ENCODE assay signal across 29 cellular contexts in the genomic region with DNA sequence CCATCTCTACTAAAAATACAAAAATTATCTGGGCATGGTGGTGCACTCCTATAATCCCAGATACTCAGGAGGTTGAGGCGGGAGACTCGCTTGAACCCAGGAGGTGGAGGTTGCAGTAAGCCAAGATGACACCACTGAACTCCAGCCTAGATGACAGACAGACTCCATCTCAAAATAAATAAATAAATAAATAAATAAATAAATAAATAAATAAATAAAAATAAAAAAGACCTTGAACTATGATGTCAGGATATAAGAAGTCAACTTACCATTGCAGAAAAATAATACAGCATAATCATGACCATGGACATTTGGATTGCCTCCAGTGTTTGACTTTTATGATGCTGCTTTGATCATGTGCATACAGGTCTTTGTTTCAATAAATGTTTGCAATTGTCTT.
"Had no signal": no experiment of that assay in that cellular context is flagged by ENCODE, and none has a peak within 500 bp of the region (broad histone marks: within the 10 kb centered on the region; RNA-seq: fewer than 3 reads in every experiment).

No MANE protein-coding gene starts in this region.

- DNase-seq: stimulated activated CD4-positive, alpha-beta T cell treated with anti-CD3 and anti-CD28 coated beads, Interleukin-2, amount 100 ng/mL, for 48 hours; stimulated activated CD4-positive, alpha-beta T cell treated with anti-CD3 and anti-CD28 coated beads, Interleukin-4, amount 100 ng/mL, for 1 hour; stimulated activated CD4-positive, alpha-beta T cell treated with anti-CD3 and anti-CD28 coated beads, Interleukin-4, amount 100 ng/mL, for 24 hours; stimulated activated CD4-positive, alpha-beta T cell treated with anti-CD3 and anti-CD28 coated beads, Interleukin-4, amount 100 ng/mL, for 4 hours; stimulated activated CD8-positive, alpha-beta memory T cell treated with anti-CD3 and anti-CD28 coated beads, Interleukin-4, amount 100 ng/mL, for 48 hours; stimulated activated naive B cell treated with anti-CD40 and anti-IgM and Interleukin-4, amounts not matched to agents 10 μg/mL and 1 μg/mL and 100 μg/mL, for 72 hours; stimulated activated naive CD4-positive, alpha-beta T cell; stimulated activated naive CD4-positive, alpha-beta T cell treated with Interleukin-2 at 50 U/mL for 16 hours; stimulated activated naive CD8-positive, alpha-beta T cell treated with anti-CD3 and anti-CD28 coated beads, Interleukin-15, amount 100 ng/mL, for 72 hours; stimulated activated naive CD8-positive, alpha-beta T cell treated with anti-CD3 and anti-CD28 coated beads, Interleukin-15, Interleukin-2, amounts not matched to agents 100 U/mL and 50 U/mL, for 24 hours; stomach; substantia nigra; testis; thyroid gland; tibial artery; transverse colon; trophoblast cell; upper lobe of left lung; upper lobe of right lung; uterus had no signal

- FAIRE-seq: urothelium cell line had no signal

- H3K4me1 ChIP-seq: stomach, suprapubic skin, testis, thyroid gland, tibial artery, tibial nerve, transverse colon, upper lobe of left lung, upper lobe of right lung, uterus, vagina had no signal

- H3K9me3 ChIP-seq: suprapubic skin, testis, thoracic aorta, thyroid gland, transverse colon, upper lobe of right lung, uterus, vagina had no signal

- H3K4me3 ChIP-seq: stomach, suprapubic skin, testis, thoracic aorta, thyroid gland, tibial artery, tibial nerve, transverse colon, upper lobe of left lung, upper lobe of right lung, uterus, vagina had no signal

- H3K4me1 Mint-ChIP-seq: stimulated activated effector memory CD8-positive, alpha-beta T cell treated with anti-CD3 and anti-CD28 coated beads, Interleukin-12 subunit alpha, Interleukin-12 subunit beta, amount 100 ng/mL, for 72 hours; stimulated activated memory B cell treated with anti-CD40 and anti-IgM and Interleukin-4, amounts not matched to agents 10 μg/mL and 1 μg/mL and 100 μg/mL, for 72 hours; stimulated activated naive B cell treated with anti-CD40 and anti-IgM and Interleukin-4, amounts not matched to agents 10 μg/mL and 1 μg/mL and 100 μg/mL, for 72 hours; stimulated activated naive CD8-positive, alpha-beta T cell treated with anti-CD3 and anti-CD28 coated beads, Interleukin-15, amount 100 ng/mL, for 72 hours had no signal

- H3K36me3 ChIP-seq: stomach, suprapubic skin, thoracic aorta, thyroid gland, tibial artery, tibial nerve, transverse colon, upper lobe of left lung, upper lobe of right lung, uterus, vagina had no signal

- H3K27ac ChIP-seq: stomach, suprapubic skin, testis, thoracic aorta, thyroid gland, tibial artery, tibial nerve, transverse colon, upper lobe of left lung, upper lobe of right lung, uterus, vagina had no signal

- H3K27ac Mint-ChIP-seq: stimulated activated effector memory CD8-positive, alpha-beta T cell treated with anti-CD3 and anti-CD28 coated beads, Interleukin-12 subunit alpha, Interleukin-12 subunit beta, amount 100 ng/mL, for 72 hours; stimulated activated memory B cell treated with anti-CD40 and anti-IgM and Interleukin-4, amounts not matched to agents 10 μg/mL and 1 μg/mL and 100 μg/mL, for 72 hours; stimulated activated naive B cell treated with anti-CD40 and anti-IgM and Interleukin-4, amounts not matched to agents 10 μg/mL and 1 μg/mL and 100 μg/mL, for 72 hours; stimulated activated naive CD8-positive, alpha-beta T cell treated with anti-CD3 and anti-CD28 coated beads, Interleukin-15, amount 100 ng/mL, for 72 hours; stimulated activated naive CD8-positive, alpha-beta T cell treated with anti-CD3 and anti-CD28 coated beads, Interleukin-15, Interleukin-2, amounts not matched to agents 100 ng/mL and 50 ng/mL, for 24 hours; type B pancreatic cell had no signal

- H3K36me3 Mint-ChIP-seq: stimulated activated effector memory CD8-positive, alpha-beta T cell treated with anti-CD3 and anti-CD28 coated beads, Interleukin-12 subunit alpha, Interleukin-12 subunit beta, amount 100 ng/mL, for 72 hours; stimulated activated memory B cell treated with anti-CD40 and anti-IgM and Interleukin-4, amounts not matched to agents 10 μg/mL and 1 μg/mL and 100 μg/mL, for 72 hours; stimulated activated naive B cell treated with anti-CD40 and anti-IgM and Interleukin-4, amounts not matched to agents 10 μg/mL and 1 μg/mL and 100 μg/mL, for 72 hours; type B pancreatic cell had no signal

- ATAC-seq: stimulated activated effector memory CD8-positive, alpha-beta T cell treated with anti-CD3 and anti-CD28 coated beads, Interleukin-12 subunit alpha, Interleukin-12 subunit beta, amount 100 ng/mL, for 72 hours; stimulated activated memory B cell treated with anti-CD40 and anti-IgM and Interleukin-4, amounts not matched to agents 10 μg/mL and 1 μg/mL and 100 μg/mL, for 72 hours; stimulated activated naive B cell treated with anti-CD40 and anti-IgM and Interleukin-4, amounts not matched to agents 10 μg/mL and 1 μg/mL and 100 μg/mL, for 72 hours; stimulated activated naive CD8-positive, alpha-beta T cell treated with anti-CD3 and anti-CD28 coated beads, Interleukin-15, amount 100 ng/mL, for 72 hours; stimulated activated naive CD8-positive, alpha-beta T cell treated with anti-CD3 and anti-CD28 coated beads, Interleukin-15, Interleukin-2, amounts not matched to agents 100 U/mL and 50 U/mL, for 24 hours; upper lobe of right lung had no signal

- H3K4me3 Mint-ChIP-seq: stimulated activated effector memory CD8-positive, alpha-beta T cell treated with anti-CD3 and anti-CD28 coated beads, Interleukin-12 subunit alpha, Interleukin-12 subunit beta, amount 100 ng/mL, for 72 hours; stimulated activated memory B cell treated with anti-CD40 and anti-IgM and Interleukin-4, amounts not matched to agents 10 μg/mL and 1 μg/mL and 100 μg/mL, for 72 hours; stimulated activated naive B cell treated with anti-CD40 and anti-IgM and Interleukin-4, amounts not matched to agents 10 μg/mL and 1 μg/mL and 100 μg/mL, for 72 hours; stimulated activated naive CD8-positive, alpha-beta T cell treated with anti-CD3 and anti-CD28 coated beads, Interleukin-15, amount 100 ng/mL, for 72 hours; stimulated activated naive CD8-positive, alpha-beta T cell treated with anti-CD3 and anti-CD28 coated beads, Interleukin-15, Interleukin-2, amounts not matched to agents 100 ng/mL and 50 ng/mL, for 24 hours; type B pancreatic cell had no signal

- H3K27me3 Mint-ChIP-seq: stimulated activated memory B cell treated with anti-CD40 and anti-IgM and Interleukin-4, amounts not matched to agents 10 μg/mL and 1 μg/mL and 100 μg/mL, for 72 hours; stimulated activated naive B cell treated with anti-CD40 and anti-IgM and Interleukin-4, amounts not matched to agents 10 μg/mL and 1 μg/mL and 100 μg/mL, for 72 hours; stimulated activated naive CD8-positive, alpha-beta T cell treated with anti-CD3 and anti-CD28 coated beads, Interleukin-15, amount 100 ng/mL, for 72 hours; stimulated activated naive CD8-positive, alpha-beta T cell treated with anti-CD3 and anti-CD28 coated beads, Interleukin-15, Interleukin-2, amounts not matched to agents 100 ng/mL and 50 ng/mL, for 24 hours; type B pancreatic cell had no signal
